In the genomic region with DNA sequence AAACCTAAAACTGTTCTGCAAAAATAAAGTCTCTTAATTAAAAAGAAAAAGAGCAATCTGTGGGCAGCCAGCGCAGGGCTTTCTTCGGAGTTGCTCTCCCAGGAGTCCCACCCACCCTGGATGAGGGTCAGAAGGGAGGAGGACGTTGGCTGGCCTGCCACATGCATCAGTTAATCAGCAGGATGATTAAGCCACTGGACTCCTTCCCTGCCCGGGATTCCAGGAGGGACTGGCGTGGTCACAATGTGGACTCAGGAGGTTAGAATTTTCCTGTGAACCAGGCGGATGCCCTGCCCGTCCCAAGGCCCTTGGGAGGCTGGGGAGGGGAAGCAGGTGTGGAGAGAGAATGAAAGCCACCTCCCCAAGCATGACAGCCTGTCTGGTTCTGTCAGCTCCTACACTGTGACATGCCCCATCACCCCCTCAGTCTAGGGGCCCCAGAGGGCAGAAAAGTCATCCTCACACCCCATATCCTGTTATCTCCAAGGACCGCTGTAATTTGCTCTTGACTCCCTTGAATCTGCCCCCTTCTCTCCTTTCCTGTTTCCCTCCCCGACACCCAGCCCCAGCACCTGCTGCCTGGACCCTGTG, we compare ENCODE assay signal across 1 cellular context.
TF ChIP-seq lines count a peak whose summit lies in the region.

No MANE protein-coding gene starts in this region.

TF ChIP-seq in H1, 55 proteins besides CTCF, POLR2A, EP300 and RAD21:
- no peak for TF ChIP-seq RXRA (IDR thresholded peaks at IDR 0.05; ENCODE audit: insufficient read depth, low read depth, low read length)
- no peak for TF ChIP-seq BACH1 (IDR thresholded peaks at IDR 0.05; ENCODE audit: low read length)
- TF ChIP-seq, protein P1, sequence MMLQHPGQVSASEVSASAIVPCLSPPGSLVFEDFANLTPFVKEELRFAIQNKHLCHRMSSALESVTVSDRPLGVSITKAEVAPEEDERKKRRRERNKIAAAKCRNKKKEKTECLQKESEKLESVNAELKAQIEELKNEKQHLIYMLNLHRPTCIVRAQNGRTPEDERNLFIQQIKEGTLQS (IDR thresholded peaks at IDR 0.05; ENCODE audit: insufficient read depth, low read depth, low read length): no peak
- TF ChIP-seq SUZ12 (IDR thresholded peaks at IDR 0.05; ENCODE audit: low read length): no peak
- no peak for TF ChIP-seq YY1 (IDR thresholded peaks at IDR 0.05; ENCODE audit: low read depth, low read length)
- TF ChIP-seq SIN3A (conservative IDR thresholded peaks at IDR 0.05 in 1 of 2, IDR thresholded peaks at IDR 0.05 in 1 of 2; ENCODE audit: low read depth in 1 of 2, low read length in 2 of 2): no peak
- TF ChIP-seq TAF1 (IDR thresholded peaks at IDR 0.05; ENCODE audit: low read depth, low read length): no peak
- TF ChIP-seq, protein P2, sequence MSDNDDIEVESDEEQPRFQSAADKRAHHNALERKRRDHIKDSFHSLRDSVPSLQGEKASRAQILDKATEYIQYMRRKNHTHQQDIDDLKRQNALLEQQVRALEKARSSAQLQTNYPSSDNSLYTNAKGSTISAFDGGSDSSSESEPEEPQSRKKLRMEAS (IDR thresholded peaks at IDR 0.05): no peak
- no peak for TF ChIP-seq MAFK (IDR thresholded peaks at IDR 0.05; ENCODE audit: low read depth, low read length)
- TF ChIP-seq SP1 (IDR thresholded peaks at IDR 0.05; ENCODE audit: low read depth, low read length): no peak
